1 cellular context compared by ENCODE assay signal in genomic region chr5:149298857-149299404, GRCh38.
TF ChIP-seq lines count a peak whose summit lies in the region.

No MANE protein-coding gene starts in this region.

TF ChIP-seq in HepG2, 621 proteins besides CTCF, POLR2A, EP300 and RAD21:
- TF ChIP-seq ZMAT3 (CRISPR knock-in tag; conservative IDR thresholded peaks at IDR 0.05) (no peak), ARNTL (CRISPR knock-in tag; IDR thresholded peaks at IDR 0.05) (0 out of 2 replicates have a peak, but pooled peaks have one; percentile 40), ZXDC (CRISPR knock-in tag; IDR thresholded peaks at IDR 0.05) (no peak), ZNF292 (CRISPR knock-in tag; IDR thresholded peaks at IDR 0.05; ENCODE audit: borderline replicate concordance, low read depth) (peak; percentile 20; the same call in 1 of the 2 replicates), ZGPAT (CRISPR knock-in tag; IDR thresholded peaks at IDR 0.05) (no peak), KDM5B (CRISPR knock-in tag; IDR thresholded peaks at IDR 0.05; ENCODE audit: borderline replicate concordance) (0 out of 2 replicates have a peak, but pooled peaks have one; percentile 8), GABPA (IDR thresholded peaks at IDR 0.05; ENCODE audit: low read depth, low read length) (no peak), GABPA (CRISPR knock-in tag; IDR thresholded peaks at IDR 0.05; ENCODE audit: low read depth) (peak; percentile 30; the same call in 1 of the 2 replicates), SMYD3 (CRISPR knock-in tag; IDR thresholded peaks at IDR 0.05) (no peak), WIZ (CRISPR knock-in tag; IDR thresholded peaks at IDR 0.05) (no peak), ZNF687 (CRISPR knock-in tag; IDR thresholded peaks at IDR 0.05) (peak; percentile 77), ZNF652 (CRISPR knock-in tag; IDR thresholded peaks at IDR 0.05; ENCODE audit: borderline replicate concordance, low read depth) (peak; percentile 61), ZFP91 (CRISPR knock-in tag; IDR thresholded peaks at IDR 0.05; ENCODE audit: borderline replicate concordance) (peak; percentile 23; the same call in 1 of the 2 replicates), HNF1A (IDR thresholded peaks at IDR 0.05; ENCODE audit: low read depth) (no peak), HNF1A (CRISPR knock-in tag; IDR thresholded peaks at IDR 0.05; ENCODE audit: borderline replicate concordance) (no peak), ZNF317 (CRISPR knock-in tag; IDR thresholded peaks at IDR 0.05) (peak; percentile 17; the same call in 1 of the 2 replicates), SNAI1 (CRISPR knock-in tag; IDR thresholded peaks at IDR 0.05; ENCODE audit: borderline replicate concordance) (0 out of 2 replicates have a peak, but pooled peaks have one; percentile 44), TARDBP (CRISPR knock-in tag; IDR thresholded peaks at IDR 0.05) (peak; percentile 11; the same call in 1 of the 2 replicates), ZNF276 (CRISPR knock-in tag; IDR thresholded peaks at IDR 0.05; ENCODE audit: low read depth) (0 out of 2 replicates have a peak, but pooled peaks have one; percentile 10), MAX (IDR thresholded peaks at IDR 0.05) (peak; percentile 31; the same call in 1 of the 2 replicates)
